In the genomic region with DNA sequence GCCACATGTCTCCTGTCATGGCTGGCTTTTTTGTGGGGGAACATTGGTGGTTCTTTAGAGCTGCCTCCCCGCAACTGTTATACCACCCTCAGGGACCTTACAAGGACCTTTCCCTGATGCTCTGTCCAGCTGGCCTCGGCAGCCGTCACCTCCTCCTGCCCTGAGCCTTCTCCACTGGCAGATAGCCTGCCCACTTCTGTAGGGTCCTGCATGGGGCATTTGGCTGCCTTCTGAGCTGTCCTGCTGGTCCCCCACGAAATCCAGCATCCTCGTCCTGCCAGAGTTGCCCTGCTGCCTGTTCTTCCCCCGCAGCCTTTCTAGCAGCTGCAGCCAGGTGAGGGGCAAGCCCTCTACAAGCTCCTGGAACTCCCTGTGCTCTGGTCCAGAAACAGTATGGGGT, we compare ENCODE assay signal across 25 cellular contexts.
"Had no signal": no experiment of that assay in that cellular context is flagged by ENCODE, and none has a peak within 500 bp of the region (broad histone marks: within the 10 kb centered on the region; RNA-seq: fewer than 3 reads in every experiment).

No MANE protein-coding gene starts in this region.

- H3K9me3 Mint-ChIP-seq: activated B cell treated with CpG ODN at 0.5 μM for 24 hours; activated CD4-positive, alpha-beta memory T cell treated with anti-CD3 and anti-CD28 coated beads for 36 hours; activated CD4-positive, alpha-beta T cell treated with anti-CD3 and anti-CD28 coated beads, Interleukin-2, amount 10 ng/mL, durations not matched to agents 24 days and 14 days; activated T-helper 17 cell treated with anti-CD3 and anti-CD28 coated beads, Interleukin-2, amount 50 U/mL, for 72 hours; T-helper 2 cell treated with Interferon-gamma antibody and Interleukin-4, amounts not matched to agents 5 μg/mL and 100 μg/mL, for 36 hours had no signal

- H3K27ac Mint-ChIP-seq: activated B cell treated with CpG ODN at 0.5 μM for 24 hours; activated CD4-positive, alpha-beta memory T cell treated with anti-CD3 and anti-CD28 coated beads for 36 hours; activated CD4-positive, alpha-beta T cell treated with anti-CD3 and anti-CD28 coated beads, Interleukin-2, amount 10 ng/mL, durations not matched to agents 24 days and 14 days; activated CD8-positive, alpha-beta memory T cell treated with anti-CD3 and anti-CD28 coated beads, Interleukin-2, amount 10 ng/mL, durations not matched to agents 7 days and 5 days; activated CD8-positive, alpha-beta T cell treated with anti-CD3 and anti-CD28 coated beads, Interleukin-2, amount 10 ng/mL, durations not matched to agents 7 days and 5 days; activated naive CD8-positive, alpha-beta T cell; activated T-helper 17 cell treated with anti-CD3 and anti-CD28 coated beads, Interleukin-2, amount 50 U/mL, for 72 hours; T-helper 17 cell; T-helper 2 cell treated with Interferon-gamma antibody and Interleukin-4, amounts not matched to agents 5 μg/mL and 100 μg/mL, for 36 hours had no signal

- H3K4me1 Mint-ChIP-seq: activated B cell treated with CpG ODN at 0.5 μM for 24 hours; activated T-helper 17 cell treated with anti-CD3 and anti-CD28 coated beads, Interleukin-2, amount 50 U/mL, for 72 hours had no signal

- H3K27me3 Mint-ChIP-seq: activated B cell treated with CpG ODN at 0.5 μM for 24 hours; activated CD4-positive, alpha-beta memory T cell treated with anti-CD3 and anti-CD28 coated beads for 36 hours; activated CD4-positive, alpha-beta T cell treated with anti-CD3 and anti-CD28 coated beads, Interleukin-2, amount 10 ng/mL, durations not matched to agents 24 days and 14 days; activated CD8-positive, alpha-beta memory T cell treated with anti-CD3 and anti-CD28 coated beads, Interleukin-2, amount 10 ng/mL, durations not matched to agents 7 days and 5 days; activated naive CD8-positive, alpha-beta T cell; activated T-helper 17 cell treated with anti-CD3 and anti-CD28 coated beads, Interleukin-2, amount 50 U/mL, for 72 hours; T-helper 17 cell had no signal

- ATAC-seq: activated CD4-positive, CD25-positive, alpha-beta regulatory T cell treated with anti-CD3 and anti-CD28 coated beads, Interleukin-2, amount 50 U/mL, for 24 hours; activated CD8-positive, alpha-beta memory T cell treated with anti-CD3 and anti-CD28 coated beads, Interleukin-2, amount 10 ng/mL, durations not matched to agents 7 days and 5 days; activated CD8-positive, alpha-beta T cell treated with anti-CD3 and anti-CD28 coated beads, Interleukin-2, amount 10 ng/mL, durations not matched to agents 7 days and 5 days; activated T-helper 17 cell treated with anti-CD3 and anti-CD28 coated beads, Interleukin-2, amount 50 U/mL, for 72 hours; T-helper 17 cell had no signal

- DNase-seq: activated B cell treated with CpG ODN at 0.5 μM for 24 hours; activated CD4-positive, alpha-beta memory T cell treated with anti-CD3 and anti-CD28 coated beads for 36 hours; activated CD4-positive, alpha-beta T cell treated with anti-CD3 and anti-CD28 coated beads, Interleukin-2, amount 10 ng/mL, durations not matched to agents 24 days and 14 days; activated CD8-positive, alpha-beta memory T cell treated with anti-CD3 and anti-CD28 coated beads, Interleukin-2, amount 10 ng/mL, durations not matched to agents 7 days and 5 days; activated CD8-positive, alpha-beta memory T cell treated with anti-CD3 and anti-CD28 coated beads, Interleukin-2, amount 50 U/mL, for 4 hours; activated CD8-positive, alpha-beta T cell treated with anti-CD3 and anti-CD28 coated beads, Interleukin-2, amount 10 ng/mL, durations not matched to agents 7 days and 5 days; activated effector memory CD4-positive, alpha-beta T cell treated with Interleukin-2 at 50 U/mL for 16 hours; activated gamma-delta T cell treated with Interleukin-2 at 50 U/mL for 16 hours; activated naive CD4-positive, alpha-beta T cell treated with anti-CD3 and anti-CD28 coated beads, Interleukin-2, amount 50 U/mL, for 16 hours; activated naive CD4-positive, alpha-beta T cell treated with Interleukin-2 at 50 U/mL for 16 hours; activated T-cell treated with anti-CD3 and anti-CD28 coated beads, Interleukin-2, amount 50 U/mL, for 1 hour; amniotic stem cell; anterior cingulate cortex; brain microvascular endothelial cell; caudate nucleus; effector CD8-positive, alpha-beta T cell; foreskin fibroblast; T-helper 1 cell; T-helper 17 cell; T1000; WERI-Rb-1 had no signal

- H3K4me3 Mint-ChIP-seq: activated B cell treated with CpG ODN at 0.5 μM for 24 hours; activated CD4-positive, alpha-beta memory T cell treated with anti-CD3 and anti-CD28 coated beads for 36 hours; activated CD4-positive, alpha-beta T cell treated with anti-CD3 and anti-CD28 coated beads, Interleukin-2, amount 10 ng/mL, durations not matched to agents 24 days and 14 days; activated CD8-positive, alpha-beta memory T cell treated with anti-CD3 and anti-CD28 coated beads, Interleukin-2, amount 10 ng/mL, durations not matched to agents 7 days and 5 days; activated CD8-positive, alpha-beta T cell treated with anti-CD3 and anti-CD28 coated beads, Interleukin-2, amount 10 ng/mL, durations not matched to agents 7 days and 5 days; activated naive CD8-positive, alpha-beta T cell; activated T-helper 17 cell treated with anti-CD3 and anti-CD28 coated beads, Interleukin-2, amount 50 U/mL, for 72 hours; T-helper 17 cell; T-helper 2 cell treated with Interferon-gamma antibody and Interleukin-4, amounts not matched to agents 5 μg/mL and 100 μg/mL, for 36 hours had no signal

- H3K27me3 ChIP-seq: brain microvascular endothelial cell had no signal

- H3K27ac ChIP-seq: brain microvascular endothelial cell, WERI-Rb-1 had no signal
